16 cellular contexts compared by ENCODE assay signal in genomic region chr12:25200703-25201102, GRCh38. TPM values are rescaled to one million over a fixed set of nuclear protein-coding genes. Genes with fewer than 3 reads are reported as not detected.
DNase-seq lines count a peak whose midpoint lies in the region; ATAC-seq, FAIRE-seq and TF ChIP-seq lines count a peak whose summit lies in the region.
"Had no signal": no experiment of that assay in that cellular context is flagged by ENCODE, and none has a peak within 500 bp of the region (broad histone marks: within the 10 kb centered on the region; RNA-seq: fewer than 3 reads in every experiment).

No MANE protein-coding gene starts in this region.

- POLR2A ChIA-PET in endothelial cell of umbilical vein (lab: Charles Lee), result no interaction called here

- H3K36me3 ChIP-seq in endothelial cell of umbilical vein (ENCODE audit: control insufficient read depth in 2 of 2, extremely low read depth in 1 of 2, insufficient read depth in 2 of 2, low read length in 2 of 2), result peaks cover 0 to 2% of the 10 kb centered on the region in 2 experiments
- peaks cover 10% of the 10 kb centered on the region; the same call in 1 of the 2 replicates for H3K36me3 ChIP-seq in HAP-1 (replicated peaks)
- no peaks in the 10 kb centered on the region for H3K36me3 ChIP-seq in transverse colon

- DNase-seq in EH (ENCODE audit: low read depth) (peak; percentile 92), RPMI7951 (ENCODE audit: low read depth) (peak; percentile 8), endothelial cell of umbilical vein (ENCODE audit: low read depth, low spot score) (peak; percentile 16), myocyte (ENCODE audit: low read depth) (peak; percentile 50), HAP-1 (ENCODE audit: low spot score in 2 of 2) (no peak), transverse colon (no peak), left ventricle myocardium superior (no peak)
- DNase-seq: activated B cell treated with CpG ODN at 0.5 μM for 24 hours; activated CD8-positive, alpha-beta memory T cell treated with anti-CD3 and anti-CD28 coated beads, Interleukin-2, amount 50 U/mL, for 48 hours; CD4-positive, alpha-beta T cell; GOT3; NCI-H2171 treated with DMSO at 0.1 percent for 48 hours; small intestine had no signal

- no peaks in the 10 kb centered on the region for H3K9me1 ChIP-seq in endothelial cell of umbilical vein (replicated peaks; ENCODE audit: control insufficient read depth, extremely low read depth, insufficient read depth, low read length)

- TF ChIP-seq POLR2A in endothelial cell of umbilical vein (IDR thresholded peaks at IDR 0.05; ENCODE audit: low read depth, low read length) (no peak), transverse colon (IDR thresholded peaks at IDR 0.05) (no peak)

- dilution Hi-C loops in endothelial cell of umbilical vein (cut with MboI; ENCODE audit: extremely low pct_ligation_motif_present, low sequenced_read_pairs), result no loop called here

- in situ Hi-C loops in HAP-1 (cut with MboI; ENCODE audit: low sequenced_read_pairs), result no loop called here
- in situ Hi-C loops in transverse colon (cut with MboI; ENCODE audit: low pct_ligation_motif_present in 1 of 4, low pct_unique_long_range_greater_than_20kb in 1 of 4, low sequenced_read_pairs in 3 of 4), result no loop called here

- TF ChIP-seq EP300 in transverse colon (IDR thresholded peaks at IDR 0.05; ENCODE audit: low read depth), result no peak

- peak; percentile 28 for FAIRE-seq in endothelial cell of umbilical vein (lab: Jason Lieb, UNC)
- FAIRE-seq: G401.6, GM18507, small intestine had no signal

- H3K27ac ChIP-seq in endothelial cell of umbilical vein (ENCODE audit: insufficient read depth, low read depth, low read length) (no peak overlapping the region), transverse colon (no peak overlapping the region)

- no peak for TF ChIP-seq CTCF in endothelial cell of umbilical vein (IDR thresholded peaks at IDR 0.05; ENCODE audit: extremely low read depth in 1 of 2, insufficient read depth in 1 of 2, low read depth in 1 of 2, low read length in 2 of 2)
- no peak for TF ChIP-seq CTCF in transverse colon (IDR thresholded peaks at IDR 0.05)

- H3K4me2 ChIP-seq in endothelial cell of umbilical vein (ENCODE audit: insufficient read depth, low read length), result no peak overlapping the region

- intact Hi-C loops in endothelial cell of umbilical vein (cut with micrococcal nuclease), result no loop called here
- intact Hi-C loops in transverse colon (cut with DNase I; ENCODE audit: low total_unique reads), result no loop called here
- intact Hi-C loops in left ventricle myocardium superior (cut with micrococcal nuclease), result no loop called here

- H3K9me3 ChIP-seq in endothelial cell of umbilical vein (replicated peaks; ENCODE audit: control insufficient read depth, insufficient read depth, low read length) (no peaks in the 10 kb centered on the region), HAP-1 (no peaks in the 10 kb centered on the region), transverse colon (no peaks in the 10 kb centered on the region)

- no peak for ATAC-seq in GM18498 (IDR thresholded peaks at IDR 0.05; ENCODE audit: unreplicated experiment)
- ATAC-seq in left ventricle myocardium superior, result no peak

- CTCF ChIA-PET in endothelial cell of umbilical vein (lab: Charles Lee), result no interaction called here

- no peaks in the 10 kb centered on the region for H4K20me1 ChIP-seq in endothelial cell of umbilical vein (replicated peaks; ENCODE audit: control insufficient read depth, extremely low read depth, insufficient read depth, low read length)

- H3K79me2 ChIP-seq in endothelial cell of umbilical vein (ENCODE audit: control insufficient read depth, insufficient read depth, low read length), result no peaks in the 10 kb centered on the region

- H3K4me3 ChIP-seq in endothelial cell of umbilical vein (replicated peaks in 1 of 3; ENCODE audit: insufficient read depth in 1 of 3, low read depth in 1 of 3, low read length in 3 of 3), result no peak overlapping the region
- H3K4me3 ChIP-seq in HAP-1, result no peak overlapping the region
- no peak overlapping the region for H3K4me3 ChIP-seq in transverse colon

- H3K9ac ChIP-seq in endothelial cell of umbilical vein (replicated peaks; ENCODE audit: extremely low read depth, insufficient read depth, low read length), result no peak overlapping the region

- no peak overlapping the region for H2AFZ ChIP-seq in endothelial cell of umbilical vein (ENCODE audit: low read depth, low read length)

- BruUV-seq in endothelial cell of umbilical vein (replicated peaks; lab: Mats Ljungman, UMichigan), result no TSS peak

- 100% methylated on average over 1 of the region's 1 CpG for WGBS in transverse colon (ENCODE audit: low coverage in 1 of 2), 2 donors

- H3K27me3 ChIP-seq in endothelial cell of umbilical vein (ENCODE audit: control insufficient read depth in 2 of 2, insufficient read depth in 2 of 2, low read length in 2 of 2), result no peaks in the 10 kb centered on the region
- no peaks in the 10 kb centered on the region for H3K27me3 ChIP-seq in HAP-1 (ENCODE audit: low read depth)
- H3K27me3 ChIP-seq in transverse colon, result no peaks in the 10 kb centered on the region

- H3K4me1 ChIP-seq in endothelial cell of umbilical vein (ENCODE audit: control insufficient read depth, extremely low read depth, insufficient read depth, low read length), result peaks cover 10% of the 10 kb centered on the region
- H3K4me1 ChIP-seq in HAP-1, result 0 out of 2 replicates have a peak, but pooled peaks cover 4% of the 10 kb centered on the region
- H3K4me1 ChIP-seq in transverse colon, result peaks cover 0 to 12% (median 9%) of the 10 kb centered on the region in 4 donors

TF ChIP-seq in endothelial cell of umbilical vein, 7 proteins besides CTCF, POLR2A, EP300 and RAD21:
- no peak for TF ChIP-seq GATA2 (IDR thresholded peaks at IDR 0.05; ENCODE audit: insufficient read depth, insufficient read length, low read depth, low read length)
- peak; percentile 4 for TF ChIP-seq FOS (IDR thresholded peaks at IDR 0.05; ENCODE audit: borderline replicate concordance, insufficient read depth, low read length)

RNA-seq across cellular contexts. Expression of gene ETFRF1, which starts 5.7 kb away (rescaled TPM):
- total RNA-seq in RPMI7951 (2014; rRNA removed; shearing (Covaris generic)), result 25.8 and 33.6 TPM in 2 replicates
- total RNA-seq in endothelial cell of umbilical vein (8.1 and 10.6 TPM in 2 replicates), myocyte (62.6 and 70.6 TPM in 2 replicates), transverse colon (10 to 100 TPM in 3 of 4 donors, 1 to 10 TPM in 1; 3.6 to 84.2 (median 24.1) TPM), left ventricle myocardium superior (67.7 TPM)
- 4.2 and 6.9 TPM in 2 replicates for polyA plus RNA-seq in endothelial cell of umbilical vein
- 11.7 and 13.8 TPM in 2 replicates for polyA plus RNA-seq in endothelial cell of umbilical vein (2011; cell fraction: cytosol; rRNA removed)
- 6.6 and 7.3 TPM in 2 replicates for polyA plus RNA-seq in endothelial cell of umbilical vein (2011; cell fraction: nucleus; rRNA removed)
- polyA plus RNA-seq in endothelial cell of umbilical vein (2012), result 6.7 and 14.0 TPM in 2 replicates
- 1.5 and 3.2 TPM in 2 replicates for polyA minus RNA-seq in endothelial cell of umbilical vein
- polyA minus RNA-seq in endothelial cell of umbilical vein (2011; cell fraction: cytosol; rRNA and poly(A)+ RNA removed), result 5.5 TPM
- 6.7 and 12.9 TPM in 2 replicates for polyA minus RNA-seq in endothelial cell of umbilical vein (2011; cell fraction: nucleus; rRNA and poly(A)+ RNA removed)
- 19.6 TPM for polyA plus RNA-seq in myocyte (2012)

RNA-seq across cellular contexts. Expression of gene DNAI7, which starts 5.7 kb away (rescaled TPM):
- 0.12 TPM in 1 of 2 replicates, not detected in the other for total RNA-seq in RPMI7951 (2014; rRNA removed; shearing (Covaris generic))
- total RNA-seq in endothelial cell of umbilical vein (not detected in 2 replicates), myocyte (0.19 TPM in 1 of 2 replicates, not detected in the other), transverse colon (under 1 TPM in 1 of 4 donors, not detected in 3; 0.32 TPM), left ventricle myocardium superior (0.89 TPM)
- not detected in 2 replicates for polyA plus RNA-seq in endothelial cell of umbilical vein
- not detected in 2 replicates for polyA plus RNA-seq in endothelial cell of umbilical vein (2011; cell fraction: cytosol; rRNA removed)
- 0.37 TPM in 1 of 2 replicates, not detected in the other for polyA plus RNA-seq in endothelial cell of umbilical vein (2011; cell fraction: nucleus; rRNA removed)
- not detected in 2 replicates for polyA plus RNA-seq in endothelial cell of umbilical vein (2012)
- not detected in 2 replicates for polyA minus RNA-seq in endothelial cell of umbilical vein
- not detected for polyA minus RNA-seq in endothelial cell of umbilical vein (2011; cell fraction: cytosol; rRNA and poly(A)+ RNA removed)
- polyA minus RNA-seq in endothelial cell of umbilical vein (2011; cell fraction: nucleus; rRNA and poly(A)+ RNA removed), result not detected in 2 replicates
- polyA plus RNA-seq in myocyte (2012), result 0.20 TPM

RNA-seq across cellular contexts. Expression of gene KRAS, which starts 50.0 kb away (rescaled TPM):
- 7.4 and 8.9 TPM in 2 replicates for total RNA-seq in RPMI7951 (2014; rRNA removed; shearing (Covaris generic))
- total RNA-seq in endothelial cell of umbilical vein, result 22.8 and 25.3 TPM in 2 replicates
- polyA plus RNA-seq in endothelial cell of umbilical vein, result 7.3 and 9.1 TPM in 2 replicates
- polyA plus RNA-seq in endothelial cell of umbilical vein (2011; cell fraction: cytosol; rRNA removed), result 8.5 and 9.3 TPM in 2 replicates
- 6.7 and 9.8 TPM in 2 replicates for polyA plus RNA-seq in endothelial cell of umbilical vein (2011; cell fraction: nucleus; rRNA removed)
- polyA plus RNA-seq in endothelial cell of umbilical vein (2012), result 14.4 and 15.9 TPM in 2 replicates
- 11.7 and 12.5 TPM in 2 replicates for polyA minus RNA-seq in endothelial cell of umbilical vein
- 8.6 TPM for polyA minus RNA-seq in endothelial cell of umbilical vein (2011; cell fraction: cytosol; rRNA and poly(A)+ RNA removed)
- 10.0 and 14.7 TPM in 2 replicates for polyA minus RNA-seq in endothelial cell of umbilical vein (2011; cell fraction: nucleus; rRNA and poly(A)+ RNA removed)
- 5.6 and 7.4 TPM in 2 replicates for total RNA-seq in myocyte
- polyA plus RNA-seq in myocyte (2012), result 5.5 TPM
- total RNA-seq in transverse colon, result 10 to 100 TPM in 3 of 4 donors, 1 to 10 TPM in 1; 7.6 to 40.6 (median 30.5) TPM
- total RNA-seq in left ventricle myocardium superior, result 12.1 TPM

Comparison
In these comparisons a context has a peak if more than half of its experiments do, and no peak if none do; other contexts are left out.
1. DNase-seq: peak in EH (single experiment), RPMI7951 (single experiment), endothelial cell of umbilical vein (single experiment) and myocyte (single experiment); none in HAP-1 (0 of 2), transverse colon (single experiment) and left ventricle myocardium superior (single experiment).